In genomic region chr1:183586897-183587296, GRCh38 we compare ENCODE assay signal across 25 cellular contexts.
"Had no signal": no experiment of that assay in that cellular context is flagged by ENCODE, and none has a peak within 500 bp of the region (broad histone marks: within the 10 kb centered on the region; RNA-seq: fewer than 3 reads in every experiment).

No MANE protein-coding gene starts in this region.

- H3K4me2 ChIP-seq: PC-9 had no signal

- H3K27me3 Mint-ChIP-seq: activated B cell treated with CpG ODN at 0.5 μM for 24 hours; activated CD4-positive, alpha-beta T cell treated with anti-CD3 and anti-CD28 coated beads, Interleukin-2, amount 10 ng/mL, durations not matched to agents 24 days and 14 days; activated CD8-positive, alpha-beta memory T cell treated with anti-CD3 and anti-CD28 coated beads, Interleukin-2, amount 10 ng/mL, durations not matched to agents 7 days and 5 days; activated naive CD8-positive, alpha-beta T cell; brain had no signal

- H3K36me3 Mint-ChIP-seq: activated CD8-positive, alpha-beta memory T cell treated with anti-CD3 and anti-CD28 coated beads, Interleukin-2, amount 10 ng/mL, durations not matched to agents 7 days and 5 days; activated naive CD8-positive, alpha-beta T cell; brain had no signal

- H3K4me3 ChIP-seq: MG63, PC-9 had no signal

- H3K9me3 ChIP-seq: MG63 had no signal

- H3K4me1 Mint-ChIP-seq: brain had no signal

- ATAC-seq: activated CD8-positive, alpha-beta memory T cell treated with anti-CD3 and anti-CD28 coated beads, Interleukin-2, amount 10 ng/mL, durations not matched to agents 7 days and 5 days; activated T-cell treated with anti-CD3 and anti-CD28 coated beads, Interleukin-2, amount 50 U/mL, for 4 hours had no signal

- H3K27me3 ChIP-seq: MG63 had no signal

- H3K27ac ChIP-seq: PC-9 had no signal

- H3K9me3 Mint-ChIP-seq: activated CD4-positive, alpha-beta T cell treated with anti-CD3 and anti-CD28 coated beads, Interleukin-2, amount 10 ng/mL, durations not matched to agents 24 days and 14 days; activated T-cell treated with anti-CD3 and anti-CD28 coated beads, Interleukin-2, amount 50 U/mL, for 4 hours; brain; T-helper 1 cell treated with Interleukin-12 subunit alpha and Interleukin-12 subunit beta and Interleukin-4 antibody, amounts not matched to agents 30 μg/mL and 1 μg/mL, for 36 hours had no signal

- H3K4me3 Mint-ChIP-seq: activated B cell treated with CpG ODN at 0.5 μM for 24 hours; activated CD4-positive, alpha-beta T cell treated with anti-CD3 and anti-CD28 coated beads, Interleukin-2, amount 10 ng/mL, durations not matched to agents 24 days and 14 days; activated CD8-positive, alpha-beta memory T cell treated with anti-CD3 and anti-CD28 coated beads, Interleukin-2, amount 10 ng/mL, durations not matched to agents 7 days and 5 days; activated naive CD8-positive, alpha-beta T cell; activated T-cell treated with anti-CD3 and anti-CD28 coated beads, Interleukin-2, amount 50 U/mL, for 4 hours; brain; T-helper 1 cell treated with Interleukin-12 subunit alpha and Interleukin-12 subunit beta and Interleukin-4 antibody, amounts not matched to agents 30 μg/mL and 1 μg/mL, for 36 hours had no signal

- H3K36me3 ChIP-seq: MG63 had no signal

- H3K27ac Mint-ChIP-seq: activated B cell treated with CpG ODN at 0.5 μM for 24 hours; activated CD4-positive, alpha-beta T cell treated with anti-CD3 and anti-CD28 coated beads, Interleukin-2, amount 10 ng/mL, durations not matched to agents 24 days and 14 days; activated CD8-positive, alpha-beta memory T cell treated with anti-CD3 and anti-CD28 coated beads, Interleukin-2, amount 10 ng/mL, durations not matched to agents 7 days and 5 days; activated naive CD8-positive, alpha-beta T cell; brain; T-helper 1 cell treated with Interleukin-12 subunit alpha and Interleukin-12 subunit beta and Interleukin-4 antibody, amounts not matched to agents 30 μg/mL and 1 μg/mL, for 36 hours had no signal

- H2AFZ ChIP-seq: PC-9 had no signal

- DNase-seq: activated B cell treated with CpG ODN at 0.5 μM for 24 hours; activated CD4-positive, alpha-beta T cell treated with anti-CD3 and anti-CD28 coated beads for 1 hour; activated CD4-positive, alpha-beta T cell treated with anti-CD3 and anti-CD28 coated beads, Interleukin-2, amount 10 ng/mL, durations not matched to agents 24 days and 14 days; activated CD4-positive, alpha-beta T cell treated with anti-CD3 and anti-CD28 coated beads, Interleukin-2, amount 50 U/mL, for 48 hours; activated CD8-positive, alpha-beta memory T cell treated with anti-CD3 and anti-CD28 coated beads, Interleukin-2, amount 10 ng/mL, durations not matched to agents 7 days and 5 days; activated effector memory CD4-positive, alpha-beta T cell treated with anti-CD3 and anti-CD28 coated beads, Interleukin-2, amount 50 U/mL, for 16 hours; activated naive CD4-positive, alpha-beta T cell treated with Interleukin-2 at 50 U/mL for 16 hours; activated T-cell treated with anti-CD3 and anti-CD28 coated beads, Interleukin-2, amount 50 U/mL, for 4 hours; amygdala; MG63; MV-4-11; NCI-H1092 treated with DMSO at 0.1 percent for 48 hours; NCI-H1417 treated with DMSO at 0.1 percent for 48 hours; NCI-H1694; NCI-H2029; NCI-H2107; NCI-H510A treated with DMSO at 0.1 percent for 48 hours; NCI-H69; NK-92 treated with Interleukin-12 subunit alpha and Interleukin-12 subunit beta, amount 100 ng/mL, for 24 hours; SHP77 treated with DMSO at 0.1 percent for 48 hours; T-helper 9 cell had no signal
